ENCODE assay signal across 18 cellular contexts in genomic region chr12:115267891-115268290, GRCh38.
"Had no signal": no experiment of that assay in that cellular context is flagged by ENCODE, and none has a peak within 500 bp of the region (broad histone marks: within the 10 kb centered on the region; RNA-seq: fewer than 3 reads in every experiment).

No MANE protein-coding gene starts in this region.

- DNase-seq: activated B cell treated with CpG ODN at 0.5 μM for 24 hours; activated CD4-positive, alpha-beta T cell treated with anti-CD3 and anti-CD28 coated beads, Interleukin-2, amount 10 ng/mL, durations not matched to agents 24 days and 14 days; activated CD8-positive, alpha-beta T cell treated with anti-CD3 and anti-CD28 coated beads for 36 hours; activated naive CD4-positive, alpha-beta T cell treated with Interleukin-2 at 50 U/mL for 16 hours; activated naive CD8-positive, alpha-beta T cell treated with anti-CD3 and anti-CD28 coated beads, Interleukin-2, amount 10 ng/mL, durations not matched to agents 7 days and 5 days; activated T-cell treated with anti-CD3 and anti-CD28 coated beads, Interleukin-2, amount 50 U/mL, for 24 hours; brain microvascular endothelial cell; effector CD4-positive, alpha-beta T cell; hippocampal formation; left colon; lower lobe of right lung; stimulated activated CD4-positive, alpha-beta T cell treated with anti-CD3 and anti-CD28 coated beads, Interleukin-2, amount 100 ng/mL, for 24 hours; stimulated activated naive CD4-positive, alpha-beta T cell treated with Interleukin-2 at 50 U/mL for 16 hours; T-helper 1 cell; T-helper 9 cell had no signal

- H3K27me3 ChIP-seq: brain microvascular endothelial cell, tibial nerve had no signal

- H3K36me3 ChIP-seq: brain microvascular endothelial cell, lower lobe of right lung, tibial nerve had no signal

- H3K27ac ChIP-seq: brain microvascular endothelial cell, coronary artery, lower lobe of right lung, parathyroid adenoma, tibial nerve had no signal

- H3K4me1 ChIP-seq: lower lobe of right lung, parathyroid adenoma, tibial nerve had no signal

- H3K4me3 ChIP-seq: coronary artery, lower lobe of right lung, tibial nerve had no signal

- H3K9ac ChIP-seq: parathyroid adenoma had no signal

- H3K9me3 ChIP-seq: lower lobe of right lung, tibial nerve had no signal
